8 cellular contexts compared by ENCODE assay signal in genomic region chr5:132063090-132063911, GRCh38. TPM values are rescaled to one million over a fixed set of nuclear protein-coding genes. Genes with fewer than 3 reads are reported as not detected.
DNase-seq lines count a peak whose midpoint lies in the region; ATAC-seq and TF ChIP-seq lines count a peak whose summit lies in the region.

No MANE protein-coding gene starts in this region.

- no peaks in the 10 kb centered on the region for H3K27me3 ChIP-seq in CD4-positive, alpha-beta T cell (ENCODE audit: control insufficient read depth, insufficient read depth, low read length)

- no peak overlapping the region for H3K27ac ChIP-seq in CD4-positive, alpha-beta T cell (ENCODE audit: low read depth, low read length)

- peak; percentile 60 for ATAC-seq in CD4-positive, alpha-beta T cell (ENCODE audit: poor library complexity)
- peak; percentile 59 to 62 for ATAC-seq in activated naive CD4-positive, alpha-beta T cell treated with anti-CD3 and anti-CD28 coated beads, Interleukin-2, amount 50 U/mL, for 72 hours

- H3K4me1 Mint-ChIP-seq in CD4-positive, alpha-beta T cell (ENCODE audit: low read depth): peaks cover 20% of the 10 kb centered on the region

- peak; percentile 97 for TF ChIP-seq CTCF in CD4-positive, alpha-beta T cell (IDR thresholded peaks at IDR 0.05)

- POLR2A ChIA-PET in CD4-positive, alpha-beta T cell (lab: Charles Lee): interaction anchor here (0.6 to 1.1 kb wide), 2 partner anchors 40 to 474 kb away, joined by 3 to 5 read pairs; no protein-coding TSS in a partner anchor

- no peak overlapping the region for H3K27ac Mint-ChIP-seq in CD4-positive, alpha-beta T cell
- no peak overlapping the region for H3K27ac Mint-ChIP-seq in activated naive CD4-positive, alpha-beta T cell treated with anti-CD3 and anti-CD28 coated beads, Interleukin-2, amount 50 U/mL, for 72 hours

- intact Hi-C loops in CD4-positive, alpha-beta T cell (cut with DNase I, micrococcal nuclease): loop anchor here (1.0 to 10.0 kb wide), 4 partner anchors 252 to 474 kb away; no protein-coding TSS in a partner anchor
- intact Hi-C loops in cardiac septum (cut with DNase I): loop anchor here (1.0 to 5.0 kb wide), 2 partner anchors 251 to 474 kb away; no protein-coding TSS in a partner anchor

- CTCF ChIA-PET in CD4-positive, alpha-beta T cell (lab: Charles Lee): interaction anchor here (0.6 to 1.8 kb wide), 10 partner anchors 11 to 542 kb away, joined by 3 to 18 read pairs (median 4); partner anchors contain the start of gene CSF2

- H3K4me3 Mint-ChIP-seq in CD4-positive, alpha-beta T cell: no peak overlapping the region

- no peaks in the 10 kb centered on the region for H3K36me3 Mint-ChIP-seq in CD4-positive, alpha-beta T cell (ENCODE audit: low read depth)
- no peaks in the 10 kb centered on the region for H3K36me3 Mint-ChIP-seq in activated naive CD4-positive, alpha-beta T cell treated with anti-CD3 and anti-CD28 coated beads, Interleukin-2, amount 50 U/mL, for 72 hours

- no peaks in the 10 kb centered on the region for H3K9me3 ChIP-seq in CD4-positive, alpha-beta T cell (ENCODE audit: control insufficient read depth, low read length)

- no peaks in the 10 kb centered on the region for H3K9me3 Mint-ChIP-seq in CD4-positive, alpha-beta T cell
- H3K9me3 Mint-ChIP-seq in activated naive CD4-positive, alpha-beta T cell treated with anti-CD3 and anti-CD28 coated beads, Interleukin-2, amount 50 U/mL, for 72 hours: no peaks in the 10 kb centered on the region

- no peaks in the 10 kb centered on the region for H3K27me3 Mint-ChIP-seq in CD4-positive, alpha-beta T cell

- DNase-seq in CD4-positive, alpha-beta T cell: peak; percentile 63 to 86 (median 74)
- DNase-seq in GM19240 (ENCODE audit: insufficient read length, low spot score) (peak; percentile 76), HS-5 (ENCODE audit: low read depth) (peak; percentile 25), SKM-1 (lab: John Stamatoyannopoulos, UW; ENCODE audit: unreplicated experiment) (peak; percentile 46), cardiac septum (ENCODE audit: low spot score) (peak; percentile 85), putamen (ENCODE audit: low spot score) (peak; percentile 13), NCI-H524 treated with DMSO at 0.1 percent for 48 hours (lab: John Stamatoyannopoulos, UW) (no peak)
- DNase-seq in activated naive CD4-positive, alpha-beta T cell treated with anti-CD3 and anti-CD28 coated beads, Interleukin-2, amount 50 U/mL, for 72 hours (ENCODE audit: low spot score in 2 of 2): peak; percentile 76 to 89

RNA-seq across cellular contexts. Expression of gene IL3, which starts 2.8 kb away (rescaled TPM):
- total RNA-seq in CD4-positive, alpha-beta T cell: not detected
- total RNA-seq in activated naive CD4-positive, alpha-beta T cell treated with anti-CD3 and anti-CD28 coated beads, Interleukin-2, amount 50 U/mL, for 72 hours: 1 to 10 TPM in 1 of 2 donors, not detected in 1; 9.7 TPM
- total RNA-seq in cardiac septum: not detected

RNA-seq across cellular contexts. Expression of gene CSF2, which starts 10.3 kb away (rescaled TPM):
- not detected for total RNA-seq in CD4-positive, alpha-beta T cell
- total RNA-seq in activated naive CD4-positive, alpha-beta T cell treated with anti-CD3 and anti-CD28 coated beads, Interleukin-2, amount 50 U/mL, for 72 hours: 10 to 100 TPM in 1 of 2 donors, 1 to 10 TPM in 1; 8.4 to 39.7 TPM
- total RNA-seq in cardiac septum: not detected

RNA-seq across cellular contexts. Expression of gene ACSL6, which starts 51.8 kb away (rescaled TPM):
- total RNA-seq in CD4-positive, alpha-beta T cell: 10 to 100 TPM; 13.9 to 17.6 TPM
- total RNA-seq in activated naive CD4-positive, alpha-beta T cell treated with anti-CD3 and anti-CD28 coated beads, Interleukin-2, amount 50 U/mL, for 72 hours: 1 to 10 TPM; 1.8 to 3.5 TPM
- 4.5 TPM for total RNA-seq in cardiac septum
